Comparison of ENCODE assay signal across 8 cellular contexts in the genomic region with DNA sequence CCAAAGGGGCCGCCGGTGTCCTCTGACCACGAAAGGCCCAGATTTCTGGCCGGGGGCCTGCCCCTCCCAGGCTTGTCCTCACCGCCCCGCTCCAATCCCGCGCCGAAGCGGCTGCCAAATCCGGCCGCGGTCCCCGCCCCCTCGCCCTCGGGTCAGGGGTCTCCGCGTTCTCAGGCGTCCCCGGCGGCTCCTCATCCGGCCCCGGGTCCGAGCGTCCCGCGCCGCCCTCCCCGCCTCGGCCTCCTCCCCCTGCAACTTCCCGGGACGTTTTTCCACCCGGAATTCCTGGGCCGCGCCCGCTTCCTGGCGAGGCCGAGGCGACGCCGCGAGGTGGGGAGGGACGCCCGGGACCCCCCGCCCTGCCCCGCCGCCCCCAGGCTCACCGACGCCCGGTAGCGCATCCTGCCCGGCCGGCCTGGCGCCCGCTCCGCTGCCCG. TPM values are rescaled to one million over a fixed set of nuclear protein-coding genes. Genes with fewer than 3 reads are reported as not detected.
DNase-seq lines count a peak whose midpoint lies in the region; ATAC-seq and TF ChIP-seq lines count a peak whose summit lies in the region.

No MANE protein-coding gene starts in this region.

- POLR2A ChIA-PET in CD8-positive, alpha-beta T cell (lab: Charles Lee): interaction anchor here (1.4 kb wide), 1 partner anchor 31 kb away, joined by 5 read pairs; the partner anchor contains the start of gene INPP5K

- H3K27me3 ChIP-seq in CD8-positive, alpha-beta T cell (ENCODE audit: insufficient read depth, low read length): no peaks in the 10 kb centered on the region
- H3K27me3 ChIP-seq in Peyer's patch: no peaks in the 10 kb centered on the region

- H3K4me1 ChIP-seq in CD8-positive, alpha-beta T cell (ENCODE audit: insufficient read depth, low read length): peaks cover 19% of the 10 kb centered on the region
- H3K4me1 ChIP-seq in Peyer's patch: peaks cover 0 to 60% (median 21%) of the 10 kb centered on the region in 4 donors
- no peaks in the 10 kb centered on the region for H3K4me1 ChIP-seq in urinary bladder (ENCODE audit: insufficient read depth)

- peaks cover 14% of the 10 kb centered on the region for H3K4me1 Mint-ChIP-seq in CD8-positive, alpha-beta T cell (ENCODE audit: low read depth)
- peaks cover 18% of the 10 kb centered on the region for H3K4me1 Mint-ChIP-seq in memory B cell

- intact Hi-C loops in CD8-positive, alpha-beta T cell (cut with DNase I, micrococcal nuclease): loop anchor here (1.0 kb wide), 2 partner anchors 25 to 29 kb away; partner anchors contain the start of gene CRK (in 1 of the 2)

- H3K27ac Mint-ChIP-seq in CD8-positive, alpha-beta T cell: peak overlapping the region; percentile 57
- H3K27ac Mint-ChIP-seq in memory B cell: peak overlapping the region; percentile 91

- peak overlapping the region; percentile 83 for H3K4me3 Mint-ChIP-seq in CD8-positive, alpha-beta T cell
- H3K4me3 Mint-ChIP-seq in memory B cell: peak overlapping the region; percentile 86

- TF ChIP-seq CTCF in CD8-positive, alpha-beta T cell (IDR thresholded peaks at IDR 0.05): no peak
- TF ChIP-seq CTCF in Peyer's patch (IDR thresholded peaks at IDR 0.05): no peak

- H3K4me3 ChIP-seq in CD8-positive, alpha-beta T cell (ENCODE audit: low read depth, low read length): peak overlapping the region; percentile 33
- peak overlapping the region; percentile 65 to 92 (median 84) for H3K4me3 ChIP-seq in Peyer's patch
- H3K4me3 ChIP-seq in urinary bladder (ENCODE audit: low read depth, low read length): peak overlapping the region; percentile 84

- H3K9me3 ChIP-seq in CD8-positive, alpha-beta T cell (ENCODE audit: low read length): no peaks in the 10 kb centered on the region
- no peaks in the 10 kb centered on the region for H3K9me3 ChIP-seq in Peyer's patch

- no peak for ATAC-seq in CD8-positive, alpha-beta T cell
- ATAC-seq in GM21825 (IDR thresholded peaks at IDR 0.05; ENCODE audit: unreplicated experiment): peak; percentile 16
- ATAC-seq in memory B cell (ENCODE audit: low read depth): peak; percentile 9
- no peak for ATAC-seq in GM19351 (IDR thresholded peaks at IDR 0.05; ENCODE audit: unreplicated experiment)

- CTCF ChIA-PET in CD8-positive, alpha-beta T cell (lab: Charles Lee): interaction anchor here (0.5 to 0.7 kb wide), 2 partner anchors 21 to 26 kb away, joined by 3 read pairs; no protein-coding TSS in a partner anchor

- no peaks in the 10 kb centered on the region for H3K9me3 Mint-ChIP-seq in CD8-positive, alpha-beta T cell
- H3K9me3 Mint-ChIP-seq in memory B cell: no peaks in the 10 kb centered on the region

- peak in 1 of 7 experiments; percentile 36 for DNase-seq in CD8-positive, alpha-beta T cell
- peak; percentile 51 to 74 (median 73) for DNase-seq in Peyer's patch
- peak; percentile 47 for DNase-seq in cerebellar cortex (ENCODE audit: low spot score)
- peak in 1 of 2 donors; percentile 60 for DNase-seq in memory B cell (ENCODE audit: low spot score in 2 of 2)
- no peak for DNase-seq in DMS79 treated with DMSO at 0.1 percent for 48 hours (lab: John Stamatoyannopoulos, UW)

- peaks cover 4% of the 10 kb centered on the region for H3K36me3 Mint-ChIP-seq in CD8-positive, alpha-beta T cell
- H3K36me3 Mint-ChIP-seq in memory B cell: peaks cover 13% of the 10 kb centered on the region

- under 1% methylated on average over 57 of the region's 57 CpGs for WGBS in urinary bladder

- H3K27ac ChIP-seq in CD8-positive, alpha-beta T cell (ENCODE audit: low read depth, low read length): no peak overlapping the region
- H3K27ac ChIP-seq in Peyer's patch (peak overlapping the region; percentile 88 to 99 (median 94)), urinary bladder (ENCODE audit: low read depth) (peak overlapping the region; percentile 90)

- TF ChIP-seq POLR2A in Peyer's patch (IDR thresholded peaks at IDR 0.05): no peak

- H3K27me3 Mint-ChIP-seq in CD8-positive, alpha-beta T cell (ENCODE audit: low read depth): no peaks in the 10 kb centered on the region
- H3K27me3 Mint-ChIP-seq in memory B cell: no peaks in the 10 kb centered on the region

- H3K36me3 ChIP-seq in CD8-positive, alpha-beta T cell (ENCODE audit: insufficient read depth, low read length): no peaks in the 10 kb centered on the region
- H3K36me3 ChIP-seq in Peyer's patch (peaks cover 0 to 38% (median 0%) of the 10 kb centered on the region in 3 donors), urinary bladder (ENCODE audit: insufficient read depth) (peaks cover 2% of the 10 kb centered on the region)

RNA-seq across cellular contexts. Expression of gene MYO1C, which starts 7.2 kb away (rescaled TPM):
- 10 to 100 TPM in 1 of 2 experiments, 1 to 10 TPM in 1; 9.1 to 11.4 TPM for total RNA-seq in CD8-positive, alpha-beta T cell
- total RNA-seq in Peyer's patch (100 to 1,000 TPM; 144 to 232 (median 179) TPM), urinary bladder (76.8 TPM)
- polyA plus RNA-seq in urinary bladder: 125 TPM

RNA-seq across cellular contexts. Expression of gene CRK, which starts 29.3 kb away (rescaled TPM):
- total RNA-seq in CD8-positive, alpha-beta T cell: 10 to 100 TPM; 15.4 to 15.9 TPM
- total RNA-seq in Peyer's patch (10 to 100 TPM; 33.0 to 66.2 (median 59.5) TPM), urinary bladder (91.2 TPM)
- 43.3 TPM for polyA plus RNA-seq in urinary bladder

RNA-seq across cellular contexts. Expression of gene INPP5K, which starts 31.1 kb away (rescaled TPM):
- 100 to 1,000 TPM; 204 to 221 TPM for total RNA-seq in CD8-positive, alpha-beta T cell
- 100 to 1,000 TPM in 1 of 4 donors, 10 to 100 TPM in 3; 60.9 to 163 (median 64.7) TPM for total RNA-seq in Peyer's patch
- 29.7 TPM for total RNA-seq in urinary bladder
- 37.2 TPM for polyA plus RNA-seq in urinary bladder

Comparison
In these comparisons a context has a peak if more than half of its experiments do, and no peak if none do; other contexts are left out.
1. ATAC-seq: peak in GM21825 (single experiment) and memory B cell (single experiment); none in CD8-positive, alpha-beta T cell (single experiment) and GM19351 (single experiment).
2. H3K4me3 ChIP-seq: peak in every context shown above with its lines; median percentile 84 in Peyer's patch; 84 in urinary bladder; 33 in CD8-positive, alpha-beta T cell.